ENCODE assay signal across 8 cellular contexts in genomic region chr17:64938925-64939474, GRCh38. TPM values are rescaled to one million over a fixed set of nuclear protein-coding genes. Genes with fewer than 3 reads are reported as not detected.
DNase-seq lines count a peak whose midpoint lies in the region; FAIRE-seq and TF ChIP-seq lines count a peak whose summit lies in the region.

No MANE protein-coding gene starts in this region.

- no peak overlapping the region for H3K9ac ChIP-seq in keratinocyte (ENCODE audit: control insufficient read depth, extremely low read depth, insufficient read depth, low read length)

- no peaks in the 10 kb centered on the region for H3K36me3 ChIP-seq in adrenal gland (replicated peaks in 1 of 2)
- no peaks in the 10 kb centered on the region for H3K36me3 ChIP-seq in keratinocyte (ENCODE audit: control insufficient read depth in 2 of 2, extremely low read depth in 1 of 2, insufficient read depth in 2 of 2, low read length in 2 of 2)

- H3K4me3 ChIP-seq in AG10803 (ENCODE audit: low read length) (no peak overlapping the region), adrenal gland (no peak overlapping the region), keratinocyte (ENCODE audit: control insufficient read depth in 2 of 3, extremely low read depth in 1 of 3, insufficient read depth in 2 of 3, low read depth in 1 of 3, low read length in 3 of 3) (no peak overlapping the region)

- no peak for TF ChIP-seq POLR2A in adrenal gland (IDR thresholded peaks at IDR 0.05)

- H3K4me2 ChIP-seq in keratinocyte (ENCODE audit: control insufficient read depth, extremely low read depth, insufficient read depth, low read depth, low read length), result no peak overlapping the region

- DNase-seq in AG10803 (ENCODE audit: low read depth), result peak; percentile 15
- DNase-seq in GM20000 (ENCODE audit: low spot score), result peak; percentile 67
- DNase-seq in RPMI7951 (ENCODE audit: low read depth), result peak; percentile 30
- DNase-seq in adrenal gland, result peak; percentile 51 to 79 (median 69)
- no peak for DNase-seq in keratinocyte (ENCODE audit: low read depth, low spot score)
- peak in 2 of 3 experiments; percentile 14 to 46 for DNase-seq in stimulated activated CD4-positive, alpha-beta T cell treated with anti-CD3 and anti-CD28 coated beads, TNF-alpha, amount 100 ng/mL, for 24 hours (ENCODE audit: low read depth in 3 of 3)
- no peak for DNase-seq in NCI-H1092 treated with DMSO at 0.1 percent for 48 hours (lab: John Stamatoyannopoulos, UW)
- no peak for DNase-seq in GM19240 (ENCODE audit: insufficient read length, low spot score)

- no peak for FAIRE-seq in keratinocyte (lab: Jason Lieb, UNC)

- 31 to 51% (median 39%) methylated on average over 9 to 11 of the region's 11 CpGs for WGBS in adrenal gland, 4 donors

- H3K79me2 ChIP-seq in keratinocyte (ENCODE audit: control insufficient read depth, insufficient read depth, low read length), result no peaks in the 10 kb centered on the region

- TF ChIP-seq CTCF in AG10803 (conservative IDR thresholded peaks at IDR 0.05; ENCODE audit: low read length), result peak; percentile 51
- TF ChIP-seq CTCF in GM20000 (IDR thresholded peaks at IDR 0.05; ENCODE audit: extremely low read depth, missing control alignments), result peak; percentile 59
- peak; percentile 43 to 71 (median 64) for TF ChIP-seq CTCF in adrenal gland (IDR thresholded peaks at IDR 0.05)
- peak; percentile 52 to 92 (median 82) for TF ChIP-seq CTCF in keratinocyte (optimal IDR thresholded peaks at IDR 0.05 in 1 of 3, IDR thresholded peaks at IDR 0.05 in 1 of 3, conservative IDR thresholded peaks at IDR 0.05 in 1 of 3; ENCODE audit: extremely low read depth in 1 of 3, insufficient read depth in 2 of 3, low read length in 3 of 3)

- intact Hi-C loops in adrenal gland (cut with DNase I), result loop anchor here in 1 of 2 donors (10.0 kb wide), 1 partner anchor 256 kb away; no protein-coding TSS in a partner anchor

- H4K20me1 ChIP-seq in keratinocyte (ENCODE audit: control insufficient read depth, extremely low read depth, insufficient read depth, low read length), result no peaks in the 10 kb centered on the region

- H3K27ac ChIP-seq in adrenal gland (peak overlapping the region in 3 of 5 donors; percentile 25 to 42 (median 27)), keratinocyte (ENCODE audit: control insufficient read depth, insufficient read depth, low read length) (no peak overlapping the region)

- H3K9me3 ChIP-seq in adrenal gland (replicated peaks in 1 of 3), result no peaks in the 10 kb centered on the region
- H3K9me3 ChIP-seq in keratinocyte (ENCODE audit: control insufficient read depth, low read depth, low read length), result no peaks in the 10 kb centered on the region

- H3K4me1 ChIP-seq in adrenal gland (replicated peaks in 1 of 2) (peaks cover 8 to 14% of the 10 kb centered on the region in 2 donors), keratinocyte (ENCODE audit: control insufficient read depth, extremely low read depth, insufficient read depth, low read length) (peaks cover 8% of the 10 kb centered on the region)

- dilution Hi-C loops in keratinocyte (cut with MboI; ENCODE audit: extremely low pct_ligation_motif_present, low sequenced_read_pairs), result no loop called here

- no peak overlapping the region for H2AFZ ChIP-seq in keratinocyte (ENCODE audit: control insufficient read depth, low read length)

- no peaks in the 10 kb centered on the region for H3K9me1 ChIP-seq in keratinocyte (ENCODE audit: control insufficient read depth, extremely low read depth, insufficient read depth, low read length)

- H3K27me3 ChIP-seq in adrenal gland (no peaks in the 10 kb centered on the region), keratinocyte (ENCODE audit: control insufficient read depth, extremely low read depth, insufficient read depth, low read length) (peaks cover 6% of the 10 kb centered on the region)

RNA-seq across cellular contexts. Expression of gene LRRC37A3, which starts 19.7 kb away (rescaled TPM):
- total RNA-seq in RPMI7951 (2014; rRNA removed; shearing (Covaris generic)), result 3.9 and 5.5 TPM in 2 replicates
- total RNA-seq in adrenal gland, result 10 to 100 TPM in 1 of 8 donors, 1 to 10 TPM in 7; 1.4 to 11.4 (median 5.6) TPM
- polyA plus RNA-seq in adrenal gland (10 to 100 TPM in 2 of 3 donors, 1 to 10 TPM in 1; 4.9 to 19.1 (median 10.3) TPM), keratinocyte (1.2 to 3.2 TPM (median 2.0 TPM) in 3 replicates)
- 6.3 TPM for polyA plus RNA-seq in keratinocyte (2011; ENCODE audit: low read depth)
- 1.1 and 1.6 TPM in 2 replicates for polyA plus RNA-seq in keratinocyte (2011; cell fraction: cytosol; rRNA removed)
- polyA plus RNA-seq in keratinocyte (2011; cell fraction: nucleus; rRNA removed), result 10.5 and 12.8 TPM in 2 replicates
- 1.3 and 4.0 TPM in 2 replicates for polyA plus RNA-seq in keratinocyte (2012; ENCODE audit: low replicate concordance)
- 3.4 to 9.0 TPM (median 7.2 TPM) in 3 replicates for polyA minus RNA-seq in keratinocyte
- not detected for polyA minus RNA-seq in keratinocyte (2011; cell fraction: cytosol; rRNA and poly(A)+ RNA removed)
- 9.7 and 14.0 TPM in 2 replicates for polyA minus RNA-seq in keratinocyte (2011; cell fraction: nucleus; rRNA and poly(A)+ RNA removed)

Comparison
In these comparisons a context has a peak if more than half of its experiments do, and no peak if none do; other contexts are left out.
1. DNase-seq: peak in AG10803 (single experiment), GM20000 (single experiment), RPMI7951 (single experiment), adrenal gland (7 of 7) and stimulated activated CD4-positive, alpha-beta T cell treated with anti-CD3 and anti-CD28 coated beads, TNF-alpha, amount 100 ng/mL, for 24 hours (2 of 3); none in keratinocyte (single experiment), NCI-H1092 treated with DMSO at 0.1 percent for 48 hours (single experiment) and GM19240 (single experiment).
2. Peak in every context shown above with its lines, with median percentiles within 50 percentile points of each other: CTCF ChIP-seq.